ENCODE assay signal across 12 cellular contexts in the genomic region with DNA sequence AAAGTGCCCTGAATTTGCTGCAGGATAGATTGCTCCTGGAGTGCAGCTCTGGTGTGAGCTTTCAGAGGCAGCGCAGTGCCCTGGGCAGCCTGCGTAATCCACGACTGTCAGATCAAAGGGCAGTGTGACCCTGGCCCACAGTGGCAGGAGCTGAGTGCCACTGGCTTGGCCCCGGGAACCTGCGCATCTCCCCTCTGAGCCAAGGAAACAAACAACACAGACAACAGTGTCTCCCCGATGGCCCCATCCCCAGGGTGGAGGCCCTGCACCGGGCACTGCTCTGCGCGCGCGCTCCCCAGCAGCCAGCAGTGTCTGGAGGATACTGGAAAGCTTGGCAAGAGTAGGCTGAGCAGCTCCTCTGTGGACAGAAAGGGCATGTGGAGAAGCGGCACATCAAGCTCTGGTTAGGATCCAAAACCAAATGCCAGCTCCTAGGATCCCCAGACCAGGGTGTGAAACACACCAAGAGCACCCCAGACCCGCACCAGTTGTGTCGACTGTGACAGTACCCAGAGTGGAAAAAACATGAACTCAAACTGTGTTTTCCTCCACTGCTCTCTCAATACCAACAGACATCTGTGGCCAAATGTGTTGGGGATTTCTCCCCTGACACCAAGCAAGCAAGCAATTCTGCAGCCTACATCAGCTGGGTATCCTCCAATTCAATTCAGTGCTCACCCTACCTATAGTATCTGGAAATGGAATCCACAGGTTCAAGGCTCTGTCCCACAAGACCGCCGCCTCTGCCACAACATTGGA. TPM values are rescaled to one million over a fixed set of nuclear protein-coding genes. Genes with fewer than 3 reads are reported as not detected.
A peak's percentile ranks its signal among the peaks of the same experiment; 100 is the strongest.
DNase-seq lines count a peak whose midpoint lies in the region; ATAC-seq, FAIRE-seq and TF ChIP-seq lines count a peak whose summit lies in the region.
"Had no signal": no experiment of that assay in that cellular context is flagged by ENCODE, and none has a peak within 500 bp of the region (broad histone marks: within the 10 kb centered on the region; RNA-seq: fewer than 3 reads in every experiment).

No MANE protein-coding gene starts in this region.

- no peak for DNase-seq in activated naive CD4-positive, alpha-beta T cell treated with anti-CD3 and anti-CD28 coated beads, Interleukin-2, amount 50 U/mL, for 16 hours
- DNase-seq in activated T-helper 1 cell treated with anti-CD3 and anti-CD28 coated beads, Interleukin-12 subunit alpha, Interleukin-12 subunit beta, Interleukin-2, Interleukin-4 antibody, amounts not matched to agents 30 ng/mL and 10 ng/mL and 1 ng/mL, durations not matched to agents 14 hours and 24 hours and 36 hours (ENCODE audit: low spot score) = no peak
- DNase-seq in left lobe of liver (ENCODE audit: low spot score) = peak; percentile 87
- DNase-seq in GM19239 (ENCODE audit: insufficient read length, low spot score) = no peak
- no peak for DNase-seq in UCSD-AML1 (lab: John Stamatoyannopoulos, UW; ENCODE audit: unreplicated experiment)
- DNase-seq in superior temporal gyrus (ENCODE audit: extremely low spot score) = no peak
- no peak for DNase-seq in CD14-positive monocyte (ENCODE audit: low spot score)
- DNase-seq: brain microvascular endothelial cell; effector CD8-positive, alpha-beta T cell; SIG-M5 had no signal

- H3K9me3 Mint-ChIP-seq in activated naive CD4-positive, alpha-beta T cell treated with anti-CD3 and anti-CD28 coated beads, Interleukin-2, amount 50 U/mL, for 24 hours = no peaks in the 10 kb centered on the region
- H3K9me3 Mint-ChIP-seq in activated T-helper 1 cell treated with anti-CD3 and anti-CD28 coated beads, Interleukin-12 subunit alpha, Interleukin-12 subunit beta, Interleukin-2, Interleukin-4 antibody, amounts not matched to agents 30 ng/mL and 10 ng/mL and 1 ng/mL, durations not matched to agents 14 hours and 24 hours and 36 hours = no peaks in the 10 kb centered on the region
- H3K9me3 Mint-ChIP-seq in CD14-positive monocyte = no peaks in the 10 kb centered on the region

- intact Hi-C loops in activated T-helper 1 cell treated with anti-CD3 and anti-CD28 coated beads, Interleukin-12 subunit alpha, Interleukin-12 subunit beta, Interleukin-2, Interleukin-4 antibody, amounts not matched to agents 30 ng/mL and 10 ng/mL and 1 ng/mL, durations not matched to agents 14 hours and 24 hours and 36 hours (cut with micrococcal nuclease) = no loop called here
- intact Hi-C loops in CD14-positive monocyte (cut with micrococcal nuclease) = loop anchor here in 1 of 2 donors (10.0 kb wide), 1 partner anchor 50 kb away; no protein-coding TSS in a partner anchor

- no peak for FAIRE-seq in GM19239 (lab: Jason Lieb, UNC)

- peaks cover 82% of the 10 kb centered on the region for H3K4me1 Mint-ChIP-seq in activated naive CD4-positive, alpha-beta T cell treated with anti-CD3 and anti-CD28 coated beads, Interleukin-2, amount 50 U/mL, for 24 hours
- peaks cover 91% of the 10 kb centered on the region for H3K4me1 Mint-ChIP-seq in activated T-helper 1 cell treated with anti-CD3 and anti-CD28 coated beads, Interleukin-12 subunit alpha, Interleukin-12 subunit beta, Interleukin-2, Interleukin-4 antibody, amounts not matched to agents 30 ng/mL and 10 ng/mL and 1 ng/mL, durations not matched to agents 14 hours and 24 hours and 36 hours (ENCODE audit: low read depth)
- H3K4me1 Mint-ChIP-seq in CD14-positive monocyte = peaks cover 33% of the 10 kb centered on the region

- peak overlapping the region; percentile 46 for H3K27ac Mint-ChIP-seq in activated naive CD4-positive, alpha-beta T cell treated with anti-CD3 and anti-CD28 coated beads, Interleukin-2, amount 50 U/mL, for 24 hours
- peak overlapping the region; percentile 98 for H3K27ac Mint-ChIP-seq in activated T-helper 1 cell treated with anti-CD3 and anti-CD28 coated beads, Interleukin-12 subunit alpha, Interleukin-12 subunit beta, Interleukin-2, Interleukin-4 antibody, amounts not matched to agents 30 ng/mL and 10 ng/mL and 1 ng/mL, durations not matched to agents 14 hours and 24 hours and 36 hours
- H3K27ac Mint-ChIP-seq in CD14-positive monocyte = peak overlapping the region in 2 of 7 donors; percentile 21 to 75

- peaks cover 28% of the 10 kb centered on the region for H3K36me3 Mint-ChIP-seq in activated naive CD4-positive, alpha-beta T cell treated with anti-CD3 and anti-CD28 coated beads, Interleukin-2, amount 50 U/mL, for 24 hours
- H3K36me3 Mint-ChIP-seq in activated T-helper 1 cell treated with anti-CD3 and anti-CD28 coated beads, Interleukin-12 subunit alpha, Interleukin-12 subunit beta, Interleukin-2, Interleukin-4 antibody, amounts not matched to agents 30 ng/mL and 10 ng/mL and 1 ng/mL, durations not matched to agents 14 hours and 24 hours and 36 hours (ENCODE audit: low read depth) = peaks cover 72% of the 10 kb centered on the region
- H3K36me3 Mint-ChIP-seq in CD14-positive monocyte = peaks cover 58 to 81% of the 10 kb centered on the region in 2 donors

- peak; percentile 81 for ATAC-seq in left lobe of liver

- H3K4me3 Mint-ChIP-seq in activated naive CD4-positive, alpha-beta T cell treated with anti-CD3 and anti-CD28 coated beads, Interleukin-2, amount 50 U/mL, for 24 hours = peak overlapping the region; percentile 20
- peak overlapping the region; percentile 51 for H3K4me3 Mint-ChIP-seq in activated T-helper 1 cell treated with anti-CD3 and anti-CD28 coated beads, Interleukin-12 subunit alpha, Interleukin-12 subunit beta, Interleukin-2, Interleukin-4 antibody, amounts not matched to agents 30 ng/mL and 10 ng/mL and 1 ng/mL, durations not matched to agents 14 hours and 24 hours and 36 hours
- H3K4me3 Mint-ChIP-seq in CD14-positive monocyte = no peak overlapping the region

- TF ChIP-seq CTCF in CD14-positive monocyte (IDR thresholded peaks at IDR 0.05) = no peak

- H3K27me3 Mint-ChIP-seq in activated naive CD4-positive, alpha-beta T cell treated with anti-CD3 and anti-CD28 coated beads, Interleukin-2, amount 50 U/mL, for 24 hours = no peaks in the 10 kb centered on the region
- no peaks in the 10 kb centered on the region for H3K27me3 Mint-ChIP-seq in activated T-helper 1 cell treated with anti-CD3 and anti-CD28 coated beads, Interleukin-12 subunit alpha, Interleukin-12 subunit beta, Interleukin-2, Interleukin-4 antibody, amounts not matched to agents 30 ng/mL and 10 ng/mL and 1 ng/mL, durations not matched to agents 14 hours and 24 hours and 36 hours (ENCODE audit: insufficient read depth)
- peaks cover 0 to 2% (median 2%) of the 10 kb centered on the region in 3 donors for H3K27me3 Mint-ChIP-seq in CD14-positive monocyte (ENCODE audit: low read depth in 3 of 3)
- H3K27me3 Mint-ChIP-seq: B cell had no signal

RNA-seq across cellular contexts. Expression of a gene that starts 26.7 kb away (rescaled TPM):
- 130 and 132 TPM in 2 replicates for total RNA-seq in activated T-helper 1 cell treated with anti-CD3 and anti-CD28 coated beads, Interleukin-12 subunit alpha, Interleukin-12 subunit beta, Interleukin-2, Interleukin-4 antibody, amounts not matched to agents 30 ng/mL and 10 ng/mL and 1 ng/mL, durations not matched to agents 14 hours and 24 hours and 36 hours
- total RNA-seq in left lobe of liver = 73.9 TPM
- 10 to 100 TPM; 66.8 to 70.8 TPM for polyA plus RNA-seq in CD14-positive monocyte

RNA-seq across cellular contexts. Expression of a gene that starts 27.5 kb away (rescaled TPM):
- total RNA-seq in activated T-helper 1 cell treated with anti-CD3 and anti-CD28 coated beads, Interleukin-12 subunit alpha, Interleukin-12 subunit beta, Interleukin-2, Interleukin-4 antibody, amounts not matched to agents 30 ng/mL and 10 ng/mL and 1 ng/mL, durations not matched to agents 14 hours and 24 hours and 36 hours = 37.5 and 41.4 TPM in 2 replicates
- 12.6 TPM for total RNA-seq in left lobe of liver
- polyA plus RNA-seq in CD14-positive monocyte = 10 to 100 TPM; 10.5 to 11.3 TPM

RNA-seq across cellular contexts. Expression of a gene that starts 54.3 kb away (rescaled TPM):
- total RNA-seq in activated T-helper 1 cell treated with anti-CD3 and anti-CD28 coated beads, Interleukin-12 subunit alpha, Interleukin-12 subunit beta, Interleukin-2, Interleukin-4 antibody, amounts not matched to agents 30 ng/mL and 10 ng/mL and 1 ng/mL, durations not matched to agents 14 hours and 24 hours and 36 hours = 37.1 and 39.5 TPM in 2 replicates
- 18.3 TPM for total RNA-seq in left lobe of liver
- 1 to 10 TPM; 8.0 to 9.4 TPM for polyA plus RNA-seq in CD14-positive monocyte

Comparison
In these comparisons a context has a peak if more than half of its experiments do, and no peak if none do; other contexts are left out.
1. H3K4me3 Mint-ChIP-seq: peak in activated naive CD4-positive, alpha-beta T cell treated with anti-CD3 and anti-CD28 coated beads, Interleukin-2, amount 50 U/mL, for 24 hours (single experiment) and activated T-helper 1 cell treated with anti-CD3 and anti-CD28 coated beads, Interleukin-12 subunit alpha, Interleukin-12 subunit beta, Interleukin-2, Interleukin-4 antibody, amounts not matched to agents 30 ng/mL and 10 ng/mL and 1 ng/mL, durations not matched to agents 14 hours and 24 hours and 36 hours (single experiment); none in CD14-positive monocyte (0 of 2).